ENCODE assay signal across 22 cellular contexts in the genomic region with DNA sequence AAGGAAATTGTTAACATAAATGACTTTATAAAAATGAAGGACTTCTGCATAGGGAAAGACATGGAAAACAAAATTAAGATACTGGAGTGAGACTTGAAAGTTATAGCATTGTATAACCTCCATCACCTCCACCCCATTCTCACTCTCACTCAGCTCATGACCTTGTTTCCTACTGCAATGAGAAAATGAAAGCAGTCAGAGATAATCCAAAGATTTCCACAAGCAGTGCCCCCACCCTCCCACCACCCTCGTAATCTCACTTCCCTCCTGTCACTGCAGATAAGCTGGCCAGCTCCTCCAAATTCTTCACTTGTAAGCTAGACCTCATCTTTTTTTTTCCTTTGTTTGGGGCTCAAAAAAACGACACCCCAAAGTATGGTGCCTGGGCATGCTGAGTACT. TPM values are rescaled to one million over a fixed set of nuclear protein-coding genes. Genes with fewer than 3 reads are reported as not detected.
"Had no signal": no experiment of that assay in that cellular context is flagged by ENCODE, and none has a peak within 500 bp of the region (broad histone marks: within the 10 kb centered on the region; RNA-seq: fewer than 3 reads in every experiment).

No MANE protein-coding gene starts in this region.

- DNase-seq: activated CD4-positive, CD25-positive, alpha-beta regulatory T cell treated with anti-CD3 and anti-CD28 coated beads, Interleukin-2, amount 50 U/mL, for 72 hours; activated effector memory CD4-positive, alpha-beta T cell treated with anti-CD3 and anti-CD28 coated beads, Interleukin-2, amount 50 U/mL, for 16 hours; activated naive CD4-positive, alpha-beta T cell treated with anti-CD3 and anti-CD28 coated beads, Interleukin-2, amount 50 U/mL, for 16 hours; activated T-cell treated with anti-CD3 and anti-CD28 coated beads, Interleukin-2, amount 50 U/mL, for 72 hours; adrenal gland; gastrocnemius medialis; head of caudate nucleus; kidney; midbrain; nephron progenitor cell; nucleus accumbens; posterior cingulate gyrus; sigmoid colon; stimulated activated naive CD4-positive, alpha-beta T cell; uterus had no signal

- H3K4me3 Mint-ChIP-seq: activated T-cell treated with anti-CD3 and anti-CD28 coated beads, Interleukin-2, amount 50 U/mL, for 72 hours; nephron progenitor cell; T-helper 2 cell treated with Interferon-gamma antibody and Interleukin-4, amounts not matched to agents 5 μg/mL and 100 μg/mL, for 36 hours had no signal

- H3K27ac Mint-ChIP-seq: activated T-cell treated with anti-CD3 and anti-CD28 coated beads, Interleukin-2, amount 50 U/mL, for 72 hours; nephron progenitor cell; T-helper 2 cell treated with Interferon-gamma antibody and Interleukin-4, amounts not matched to agents 5 μg/mL and 100 μg/mL, for 36 hours had no signal

- ATAC-seq: gastrocnemius medialis, left lobe of liver had no signal

- H3K4me1 Mint-ChIP-seq: nephron progenitor cell had no signal

RNA-seq across cellular contexts. Expression of gene PROKR2, which starts 52.9 kb away (rescaled TPM):
- total RNA-seq: activated T-cell treated with anti-CD3 and anti-CD28 coated beads, Interleukin-2, amount 50 U/mL, for 72 hours; adrenal gland; astrocyte; breast epithelium; gastrocnemius medialis; kidney; left lobe of liver; lung; renal cortical epithelial cell; sigmoid colon; tibial nerve had no signal
